In genomic region chr12:53048033-53048779, GRCh38 we compare ENCODE assay signal across 8 cellular contexts. TPM values are rescaled to one million over a fixed set of nuclear protein-coding genes. Genes with fewer than 3 reads are reported as not detected.
A peak's percentile ranks its signal among the peaks of the same experiment; 100 is the strongest.
DNase-seq lines count a peak whose midpoint lies in the region; ATAC-seq and TF ChIP-seq lines count a peak whose summit lies in the region.

No MANE protein-coding gene starts in this region.

- H3K27me3 Mint-ChIP-seq in brain = peaks cover 5% of the 10 kb centered on the region

- H3K4me3 ChIP-seq in MG63 (peak overlapping the region; percentile 66), skin epidermis (peak overlapping the region; percentile 36 to 51 (median 40))

- H3K27me3 ChIP-seq in MG63 = no peaks in the 10 kb centered on the region

- no peak for ATAC-seq in HG03175 (IDR thresholded peaks at IDR 0.05; ENCODE audit: unreplicated experiment)

- H3K36me3 Mint-ChIP-seq in brain = no peaks in the 10 kb centered on the region

- H3K4me1 Mint-ChIP-seq in brain = peaks cover 83% of the 10 kb centered on the region

- peak overlapping the region; percentile 66 to 95 (median 88) for H3K27ac ChIP-seq in skin epidermis

- peak overlapping the region; percentile 95 to 99 (median 95) for H3K27ac Mint-ChIP-seq in brain

- DNase-seq in DMS 273 treated with DMSO at 0.1 percent for 48 hours (lab: John Stamatoyannopoulos, UW) (peak; percentile 61), MG63 (peak; percentile 70), islet precursor cell (peak; percentile 85), amniotic stem cell (lab: John Stamatoyannopoulos, UW) (no peak), GM10266 (ENCODE audit: extremely low spot score) (no peak)

- H3K36me3 ChIP-seq in MG63 = peaks cover 11% of the 10 kb centered on the region

- H3K4me3 Mint-ChIP-seq in brain = peak overlapping the region; percentile 71 to 90 (median 77)

- TF ChIP-seq CTCF in brain (conservative IDR thresholded peaks at IDR 0.05) (peak in 1 of 2 experiments; percentile 15), GM10266 (IDR thresholded peaks at IDR 0.05; ENCODE audit: control insufficient read depth, insufficient read depth, low read depth, missing control alignments) (no peak)

- no peaks in the 10 kb centered on the region for H3K9me3 ChIP-seq in MG63

- no peaks in the 10 kb centered on the region for H3K9me3 Mint-ChIP-seq in brain

RNA-seq across cellular contexts. Expression of gene TNS2, which starts 1.7 kb away (rescaled TPM):
- 10.8 and 12.4 TPM in 2 replicates for total RNA-seq in MG63 (2014; rRNA removed; shearing (Covaris generic); ENCODE audit: low replicate concordance)
- polyA plus RNA-seq in brain (ENCODE audit: insufficient read depth, low read depth, low replicate concordance) = 32.4 TPM

RNA-seq across cellular contexts. Expression of gene SPRYD3, which starts 31.0 kb away (rescaled TPM):
- total RNA-seq in MG63 (2014; rRNA removed; shearing (Covaris generic); ENCODE audit: low replicate concordance) = 22.1 and 23.9 TPM in 2 replicates
- 77.1 TPM for polyA plus RNA-seq in brain (ENCODE audit: insufficient read depth, low read depth, low replicate concordance)

RNA-seq across cellular contexts. Expression of gene EIF4B, which starts 42.0 kb away (rescaled TPM):
- total RNA-seq in MG63 (2014; rRNA removed; shearing (Covaris generic); ENCODE audit: low replicate concordance) = 684 and 692 TPM in 2 replicates
- polyA plus RNA-seq in brain (ENCODE audit: insufficient read depth, low read depth, low replicate concordance) = 216 TPM

RNA-seq across cellular contexts. Expression of gene IGFBP6, which starts 49.3 kb away (rescaled TPM):
- 37.5 and 66.3 TPM in 2 replicates for total RNA-seq in MG63 (2014; rRNA removed; shearing (Covaris generic); ENCODE audit: low replicate concordance)
- 17.3 TPM for polyA plus RNA-seq in brain (ENCODE audit: insufficient read depth, low read depth, low replicate concordance)

RNA-seq across cellular contexts. Expression of gene SOAT2, which starts 55.1 kb away (rescaled TPM):
- not detected in 2 replicates for total RNA-seq in MG63 (2014; rRNA removed; shearing (Covaris generic); ENCODE audit: low replicate concordance)
- not detected for polyA plus RNA-seq in brain (ENCODE audit: insufficient read depth, low read depth, low replicate concordance)

Comparison
In these comparisons a context has a peak if more than half of its experiments do, and no peak if none do; other contexts are left out.
1. DNase-seq: peak in DMS 273 treated with DMSO at 0.1 percent for 48 hours (single experiment), MG63 (single experiment) and islet precursor cell (single experiment); none in amniotic stem cell (single experiment) and GM10266 (single experiment).